9 cellular contexts compared by ENCODE assay signal in genomic region chr9:120890415-120891254, GRCh38. TPM values are rescaled to one million over a fixed set of nuclear protein-coding genes. Genes with fewer than 3 reads are reported as not detected.
DNase-seq lines count a peak whose midpoint lies in the region; ATAC-seq and TF ChIP-seq lines count a peak whose summit lies in the region.
"Had no signal": no experiment of that assay in that cellular context is flagged by ENCODE, and none has a peak within 500 bp of the region (broad histone marks: within the 10 kb centered on the region; RNA-seq: fewer than 3 reads in every experiment).

No MANE protein-coding gene starts in this region.

- TF ChIP-seq CTCF in IMR-90 (conservative IDR thresholded peaks at IDR 0.05; ENCODE audit: low read depth, low read length) (no peak), nephron (IDR thresholded peaks at IDR 0.05; ENCODE audit: unreplicated experiment in 3 of 3) (no peak), CD14-positive monocyte (IDR thresholded peaks at IDR 0.05) (no peak)

- no peak overlapping the region for H4K5ac ChIP-seq in IMR-90 (ENCODE audit: low read depth, low read length)

- no peaks in the 10 kb centered on the region for H3K9me3 ChIP-seq in CD4-positive, CD25-positive, alpha-beta regulatory T cell (ENCODE audit: control insufficient read depth in 2 of 2, low read length in 2 of 2)
- H3K9me3 ChIP-seq in IMR-90 (ENCODE audit: control insufficient read depth, insufficient read depth, low read length) = no peaks in the 10 kb centered on the region

- no peak overlapping the region for H3K18ac ChIP-seq in IMR-90 (ENCODE audit: low read depth, low read length)

- CTCF ChIA-PET in IMR-90 (lab: Yijun Ruan, JAX) = interaction anchor here (0.7 to 0.9 kb wide), 2 partner anchors 18 to 26 kb away, joined by 3 read pairs; no protein-coding TSS in a partner anchor

- H3K36me3 Mint-ChIP-seq in CD4-positive, CD25-positive, alpha-beta regulatory T cell = peaks cover 6% of the 10 kb centered on the region
- peaks cover 37% of the 10 kb centered on the region for H3K36me3 Mint-ChIP-seq in activated T-helper 17 cell treated with anti-CD3 and anti-CD28 coated beads, Interleukin-2, amount 50 U/mL, for 72 hours (ENCODE audit: low read depth)
- no peaks in the 10 kb centered on the region for H3K36me3 Mint-ChIP-seq in nephron (ENCODE audit: low read depth)
- no peaks in the 10 kb centered on the region for H3K36me3 Mint-ChIP-seq in CD14-positive monocyte
- H3K36me3 Mint-ChIP-seq: IgD-negative memory B cell had no signal

- dilution Hi-C loops in IMR-90 (cut with HindIII; ENCODE audit: low sequenced_read_pairs, unreplicated experiment) = no loop called here

- H2BK20ac ChIP-seq in IMR-90 (ENCODE audit: low read depth, low read length) = no peak overlapping the region

- no peak overlapping the region for H3K23ac ChIP-seq in IMR-90 (ENCODE audit: low read depth, low read length)

- no peak overlapping the region for H2BK15ac ChIP-seq in IMR-90 (ENCODE audit: low read depth, low read length)

- H3K9ac ChIP-seq in IMR-90 (ENCODE audit: low read depth, low read length) = no peak overlapping the region

- 0 out of 2 replicates have a peak, but pooled peaks cover 3% of the 10 kb centered on the region for H3K9me1 ChIP-seq in IMR-90 (ENCODE audit: insufficient read depth, low read length)

- H2BK120ac ChIP-seq in IMR-90 (ENCODE audit: low read depth, low read length) = no peak overlapping the region

- H3K27me3 ChIP-seq in CD4-positive, CD25-positive, alpha-beta regulatory T cell (ENCODE audit: control insufficient read depth, insufficient read depth, low read length) = no peaks in the 10 kb centered on the region
- peaks cover 2% of the 10 kb centered on the region; the same call in 1 of the 2 replicates for H3K27me3 ChIP-seq in IMR-90 (ENCODE audit: control insufficient read depth, insufficient read depth, low read length)

- no peak overlapping the region for H3K4ac ChIP-seq in IMR-90 (ENCODE audit: low read depth, low read length)

- 92% methylated on average over 4 of the region's 14 CpGs; no CpG with 5 or more reads in 1 of the 2 experiments for WGBS in IMR-90 (ENCODE audit: extremely low coverage in 2 of 2, insufficient read length in 1 of 2), 2 experiments

- H3K4me2 ChIP-seq in IMR-90 (ENCODE audit: low read depth, low read length) = no peak overlapping the region

- peaks cover 70% of the 10 kb centered on the region for H3K4me1 ChIP-seq in CD4-positive, CD25-positive, alpha-beta regulatory T cell (ENCODE audit: control insufficient read depth, insufficient read depth, low read length, poor library complexity, severe bottlenecking)
- peaks cover 4% of the 10 kb centered on the region; the same call in 1 of the 2 replicates for H3K4me1 ChIP-seq in IMR-90 (ENCODE audit: control insufficient read depth, insufficient read depth, low read length)

- peak overlapping the region; percentile 72 for H3K4me3 ChIP-seq in CD4-positive, CD25-positive, alpha-beta regulatory T cell (ENCODE audit: low read depth, low read length)
- no peak overlapping the region for H3K4me3 ChIP-seq in IMR-90 (ENCODE audit: insufficient read depth, low read depth, low read length)

- TF ChIP-seq RAD21 in IMR-90 (IDR thresholded peaks at IDR 0.05; ENCODE audit: low read length) = no peak

- no peak overlapping the region for H4K91ac ChIP-seq in IMR-90 (ENCODE audit: insufficient read depth, low read depth, low read length)

- H2BK5ac ChIP-seq in IMR-90 (ENCODE audit: low read depth, low read length, poor library complexity, severe bottlenecking) = no peak overlapping the region

- no peaks in the 10 kb centered on the region for H3K79me1 ChIP-seq in IMR-90 (ENCODE audit: low read depth in 1 of 2, low read length in 2 of 2)

- no TSS peak for BruUV-seq in IMR-90 (replicated peaks; lab: Mats Ljungman, UMichigan)

- no peaks in the 10 kb centered on the region for H3K9me3 Mint-ChIP-seq in CD4-positive, CD25-positive, alpha-beta regulatory T cell
- no peaks in the 10 kb centered on the region for H3K9me3 Mint-ChIP-seq in activated T-helper 17 cell treated with anti-CD3 and anti-CD28 coated beads, Interleukin-2, amount 50 U/mL, for 72 hours
- H3K9me3 Mint-ChIP-seq in nephron (no peaks in the 10 kb centered on the region), CD14-positive monocyte (peaks cover 0 to 2% (median 0%) of the 10 kb centered on the region in 7 donors)
- H3K9me3 Mint-ChIP-seq: IgD-negative memory B cell had no signal

- peaks cover 12 to 87% (median 55%) of the 10 kb centered on the region in 4 donors for H3K4me1 Mint-ChIP-seq in CD4-positive, CD25-positive, alpha-beta regulatory T cell
- peaks cover 42% of the 10 kb centered on the region for H3K4me1 Mint-ChIP-seq in activated T-helper 17 cell treated with anti-CD3 and anti-CD28 coated beads, Interleukin-2, amount 50 U/mL, for 72 hours
- H3K4me1 Mint-ChIP-seq in nephron (peaks cover 27% of the 10 kb centered on the region), CD14-positive monocyte (peaks cover 30% of the 10 kb centered on the region)

- DNase-seq in CD4-positive, CD25-positive, alpha-beta regulatory T cell = peak in 2 of 3 donors; percentile 80 to 90
- DNase-seq in IMR-90 (no peak), NCI-H2171 (lab: John Stamatoyannopoulos, UW) (no peak), CD14-positive monocyte (ENCODE audit: low spot score) (no peak), SW 1271 (lab: John Stamatoyannopoulos, UW) (no peak)

- H4K8ac ChIP-seq in IMR-90 (ENCODE audit: low read depth in 2 of 2, low read length in 2 of 2) = no peak overlapping the region

- POLR2A ChIA-PET in IMR-90 (lab: Charles Lee; ENCODE audit: unreplicated experiment) = no interaction called here

- H3K27me3 Mint-ChIP-seq in CD4-positive, CD25-positive, alpha-beta regulatory T cell = no peaks in the 10 kb centered on the region
- no peaks in the 10 kb centered on the region for H3K27me3 Mint-ChIP-seq in activated T-helper 17 cell treated with anti-CD3 and anti-CD28 coated beads, Interleukin-2, amount 50 U/mL, for 72 hours
- H3K27me3 Mint-ChIP-seq in nephron (ENCODE audit: low read depth) (peaks cover 4% of the 10 kb centered on the region), CD14-positive monocyte (ENCODE audit: low read depth in 3 of 3) (peaks cover 4 to 5% (median 4%) of the 10 kb centered on the region in 3 donors)
- H3K27me3 Mint-ChIP-seq: IgD-negative memory B cell had no signal

- no peak overlapping the region for H2AK9ac ChIP-seq in IMR-90 (replicated peaks; ENCODE audit: low read depth, low read length, poor library complexity)

- no peak overlapping the region for H2AFZ ChIP-seq in IMR-90 (replicated peaks; ENCODE audit: low read length, poor library complexity)

- H2AK5ac ChIP-seq in IMR-90 (ENCODE audit: low read depth, low read length) = no peak overlapping the region; the same call in 1 of the 2 replicates

- no peak overlapping the region for H3K56ac ChIP-seq in IMR-90 (ENCODE audit: extremely low read depth, insufficient read depth, low read length)

- no peaks in the 10 kb centered on the region for H3K36me3 ChIP-seq in CD4-positive, CD25-positive, alpha-beta regulatory T cell (ENCODE audit: control insufficient read depth, insufficient read depth, low read length)
- H3K36me3 ChIP-seq in IMR-90 (ENCODE audit: control insufficient read depth, insufficient read depth, low read length) = no peaks in the 10 kb centered on the region

- peak; percentile 25 to 37 for ATAC-seq in CD4-positive, CD25-positive, alpha-beta regulatory T cell (ENCODE audit: low read depth in 2 of 2)
- ATAC-seq in IMR-90 (ENCODE audit: low read depth) (no peak), HG03039 (IDR thresholded peaks at IDR 0.05; ENCODE audit: unreplicated experiment) (no peak)
- peak; percentile 4 for ATAC-seq in activated T-helper 17 cell treated with anti-CD3 and anti-CD28 coated beads, Interleukin-2, amount 50 U/mL, for 72 hours (replicated peaks)

- intact Hi-C loops in IMR-90 (cut with micrococcal nuclease) = no loop called here
- intact Hi-C loops in CD14-positive monocyte (cut with micrococcal nuclease) = no loop called here

- 0 out of 2 replicates have a peak overlapping the region, but pooled peaks have one; percentile 11 for H3K14ac ChIP-seq in IMR-90 (replicated peaks; ENCODE audit: low read depth, low read length)

- in situ Hi-C loops in IMR-90 (cut with MboI; ENCODE audit: low sequenced_read_pairs) = no loop called here

- H3K4me3 Mint-ChIP-seq in CD4-positive, CD25-positive, alpha-beta regulatory T cell = peak overlapping the region; percentile 65 to 92 (median 87)
- H3K4me3 Mint-ChIP-seq in activated T-helper 17 cell treated with anti-CD3 and anti-CD28 coated beads, Interleukin-2, amount 50 U/mL, for 72 hours = peak overlapping the region; percentile 89
- H3K4me3 Mint-ChIP-seq in nephron (no peak overlapping the region), CD14-positive monocyte (no peak overlapping the region)

- TF ChIP-seq POLR2A in IMR-90 (IDR thresholded peaks at IDR 0.05; ENCODE audit: low read depth, low read length) = no peak

- peak overlapping the region; percentile 94 to 100 (median 100) for H3K27ac Mint-ChIP-seq in CD4-positive, CD25-positive, alpha-beta regulatory T cell
- H3K27ac Mint-ChIP-seq in activated T-helper 17 cell treated with anti-CD3 and anti-CD28 coated beads, Interleukin-2, amount 50 U/mL, for 72 hours = peak overlapping the region; percentile 97
- H3K27ac Mint-ChIP-seq in nephron (peak overlapping the region; percentile 36 to 76 (median 48)), CD14-positive monocyte (peak overlapping the region in 1 of 7 donors; percentile 80)

- H4K20me1 ChIP-seq in IMR-90 (ENCODE audit: insufficient read depth, low read length) = no peaks in the 10 kb centered on the region; the same call in 1 of the 2 replicates

- peak overlapping the region; percentile 96 for H3K27ac ChIP-seq in CD4-positive, CD25-positive, alpha-beta regulatory T cell (ENCODE audit: insufficient read depth, low read length, poor library complexity, severe bottlenecking)
- H3K27ac ChIP-seq in IMR-90 (ENCODE audit: insufficient read depth, low read length) = no peak overlapping the region

RNA-seq across cellular contexts. Expression of gene PHF19, which starts 13.6 kb away (rescaled TPM):
- 149 TPM for total RNA-seq in CD4-positive, CD25-positive, alpha-beta regulatory T cell
- polyA plus RNA-seq in CD4-positive, CD25-positive, alpha-beta regulatory T cell = 10 to 100 TPM; 21.4 to 43.2 (median 31.9) TPM
- 36.1 and 37.6 TPM in 2 replicates for total RNA-seq in IMR-90 (2012; rRNA removed)
- polyA plus RNA-seq in IMR-90 (2012; rRNA removed) (55.6 and 56.9 TPM in 2 replicates), CD14-positive monocyte (10 to 100 TPM; 12.6 to 12.7 TPM)
- polyA plus RNA-seq in IMR-90 (2012; cell fraction: cytosol; rRNA removed) = 52.9 and 59.9 TPM in 2 replicates
- polyA plus RNA-seq in IMR-90 (2012; cell fraction: nucleus; rRNA removed; ENCODE audit: low replicate concordance) = 37.1 and 52.4 TPM in 2 replicates
- 100 to 1,000 TPM; 236 to 258 TPM for total RNA-seq in activated T-helper 17 cell treated with anti-CD3 and anti-CD28 coated beads, Interleukin-2, amount 50 U/mL, for 72 hours

RNA-seq across cellular contexts. Expression of gene TRAF1, which starts 36.0 kb away (rescaled TPM):
- 167 TPM for total RNA-seq in CD4-positive, CD25-positive, alpha-beta regulatory T cell
- polyA plus RNA-seq in CD4-positive, CD25-positive, alpha-beta regulatory T cell = 10 to 100 TPM; 13.5 to 18.7 (median 16.5) TPM
- total RNA-seq in IMR-90 (2012; rRNA removed) = 3.1 and 3.9 TPM in 2 replicates
- 3.7 and 4.1 TPM in 2 replicates for polyA plus RNA-seq in IMR-90 (2012; rRNA removed)
- polyA plus RNA-seq in IMR-90 (2012; cell fraction: cytosol; rRNA removed) = 2.0 and 2.9 TPM in 2 replicates
- 5.6 and 6.9 TPM in 2 replicates for polyA plus RNA-seq in IMR-90 (2012; cell fraction: nucleus; rRNA removed; ENCODE audit: low replicate concordance)
- total RNA-seq in activated T-helper 17 cell treated with anti-CD3 and anti-CD28 coated beads, Interleukin-2, amount 50 U/mL, for 72 hours = 100 to 1,000 TPM in 1 of 2 donors, 10 to 100 TPM in 1; 71.4 to 164 TPM
- polyA plus RNA-seq in CD14-positive monocyte = under 1 TPM; 0.15 to 0.74 TPM

RNA-seq across cellular contexts. Expression of gene PSMD5, which starts 47.9 kb away (rescaled TPM):
- 44.0 TPM for total RNA-seq in CD4-positive, CD25-positive, alpha-beta regulatory T cell
- 10 to 100 TPM; 27.0 to 34.5 (median 29.9) TPM for polyA plus RNA-seq in CD4-positive, CD25-positive, alpha-beta regulatory T cell
- total RNA-seq in IMR-90 (2012; rRNA removed) = 25.6 and 38.9 TPM in 2 replicates
- 23.1 and 26.1 TPM in 2 replicates for polyA plus RNA-seq in IMR-90 (2012; rRNA removed)
- polyA plus RNA-seq in IMR-90 (2012; cell fraction: cytosol; rRNA removed) = 8.2 and 8.4 TPM in 2 replicates
- 3.0 and 16.9 TPM in 2 replicates for polyA plus RNA-seq in IMR-90 (2012; cell fraction: nucleus; rRNA removed; ENCODE audit: low replicate concordance)
- total RNA-seq in activated T-helper 17 cell treated with anti-CD3 and anti-CD28 coated beads, Interleukin-2, amount 50 U/mL, for 72 hours = 10 to 100 TPM; 60.2 to 62.8 TPM
- 10 to 100 TPM; 10.7 to 20.9 TPM for polyA plus RNA-seq in CD14-positive monocyte

Comparison
In these comparisons a context has a peak if more than half of its experiments do, and no peak if none do; other contexts are left out.
1. ATAC-seq: peak in CD4-positive, CD25-positive, alpha-beta regulatory T cell (2 of 2) and activated T-helper 17 cell treated with anti-CD3 and anti-CD28 coated beads, Interleukin-2, amount 50 U/mL, for 72 hours (single experiment); none in IMR-90 (single experiment) and HG03039 (single experiment).
2. DNase-seq: peak in CD4-positive, CD25-positive, alpha-beta regulatory T cell (2 of 3); none in IMR-90 (single experiment), NCI-H2171 (single experiment), CD14-positive monocyte (single experiment) and SW 1271 (0 of 2).
3. H3K4me3 Mint-ChIP-seq: peak in CD4-positive, CD25-positive, alpha-beta regulatory T cell (4 of 4) and activated T-helper 17 cell treated with anti-CD3 and anti-CD28 coated beads, Interleukin-2, amount 50 U/mL, for 72 hours (single experiment); none in nephron (0 of 3) and CD14-positive monocyte (0 of 2).
4. RNA of gene TRAF1, which starts 36.0 kb away (total RNA-seq): 167 TPM in CD4-positive, CD25-positive, alpha-beta regulatory T cell (single experiment) and 71.4 to 164 TPM in activated T-helper 17 cell treated with anti-CD3 and anti-CD28 coated beads, Interleukin-2, amount 50 U/mL, for 72 hours; 3.1 to 3.9 TPM in IMR-90; every median in the first group is over 10 times any median in the second.